ENCODE assay signal across 12 cellular contexts in the genomic region with DNA sequence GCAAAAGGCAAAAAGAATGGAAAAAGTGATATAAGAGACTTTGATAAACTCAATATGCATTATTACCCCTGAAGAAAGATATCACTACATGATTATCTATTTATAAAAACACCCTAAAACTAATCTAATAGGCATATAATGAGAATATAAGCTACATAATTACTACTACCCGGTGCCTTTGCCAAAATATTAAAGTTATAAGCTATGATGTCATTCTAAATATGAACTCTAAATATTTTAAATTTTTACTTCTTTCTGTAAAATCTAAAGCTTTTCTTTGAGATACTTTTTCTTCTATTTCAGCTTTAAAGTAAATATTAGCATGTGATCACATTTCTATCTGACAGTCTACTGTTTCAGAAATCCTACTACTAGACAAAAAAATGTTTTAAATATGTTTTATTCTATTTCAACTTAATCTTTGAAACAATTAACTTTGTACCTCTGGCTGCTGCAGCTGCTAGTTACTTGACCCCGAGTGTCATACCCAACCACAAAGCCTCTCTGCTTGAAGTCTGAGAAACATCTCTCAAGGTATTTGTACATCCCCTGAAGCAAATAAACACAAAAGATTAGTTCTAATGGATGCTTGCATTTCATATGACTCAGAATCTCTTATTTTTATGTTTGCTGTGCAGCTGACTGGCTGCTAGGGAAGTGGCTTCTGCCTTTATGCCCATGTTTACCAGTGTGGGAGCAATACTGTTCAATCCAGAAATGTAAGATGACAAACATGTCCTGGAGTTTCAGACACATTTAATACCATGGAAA. TPM values are rescaled to one million over a fixed set of nuclear protein-coding genes. Genes with fewer than 3 reads are reported as not detected.
DNase-seq lines count a peak whose midpoint lies in the region; ATAC-seq, FAIRE-seq and TF ChIP-seq lines count a peak whose summit lies in the region.
"Had no signal": no experiment of that assay in that cellular context is flagged by ENCODE, and none has a peak within 500 bp of the region (broad histone marks: within the 10 kb centered on the region; RNA-seq: fewer than 3 reads in every experiment).

No MANE protein-coding gene starts in this region.

- FAIRE-seq in keratinocyte (lab: Jason Lieb, UNC): peak; percentile 78

- no peaks in the 10 kb centered on the region for H3K79me2 ChIP-seq in keratinocyte (ENCODE audit: control insufficient read depth, insufficient read depth, low read length)

- no peak for TF ChIP-seq CTCF in keratinocyte (optimal IDR thresholded peaks at IDR 0.05 in 1 of 3, IDR thresholded peaks at IDR 0.05 in 1 of 3, conservative IDR thresholded peaks at IDR 0.05 in 1 of 3; ENCODE audit: extremely low read depth in 1 of 3, insufficient read depth in 2 of 3, low read length in 3 of 3)

- no peak overlapping the region for H3K9ac ChIP-seq in keratinocyte (ENCODE audit: control insufficient read depth, extremely low read depth, insufficient read depth, low read length)

- no peak overlapping the region for H3K27ac ChIP-seq in keratinocyte (ENCODE audit: control insufficient read depth, insufficient read depth, low read length)
- H3K27ac ChIP-seq: ovary, tibial artery had no signal

- peak; percentile 59 for DNase-seq in COLO829 (ENCODE audit: low spot score)
- DNase-seq in LHCN-M2 (ENCODE audit: low read depth): peak; percentile 99
- DNase-seq in T1000 (lab: John Stamatoyannopoulos, UW): peak; percentile 32
- peak; percentile 13 for DNase-seq in keratinocyte (ENCODE audit: low read depth, low spot score)
- DNase-seq in activated CD4-positive, alpha-beta T cell treated with anti-CD3 and anti-CD28 coated beads, Interleukin-2, amount 50 U/mL, for 1 hour: no peak
- DNase-seq in activated T-cell treated with anti-CD3 and anti-CD28 coated beads, Interleukin-2, amount 50 U/mL, for 1 hour: no peak
- DNase-seq: activated CD4-positive, alpha-beta memory T cell treated with anti-CD3 and anti-CD28 coated beads, Interleukin-2, amount 10 ng/mL, durations not matched to agents 7 days and 5 days; activated naive CD8-positive, alpha-beta T cell treated with anti-CD3 and anti-CD28 coated beads, Interleukin-2, amount 10 ng/mL, durations not matched to agents 7 days and 5 days; ovary; tibial artery had no signal

- dilution Hi-C loops in keratinocyte (cut with MboI; ENCODE audit: extremely low pct_ligation_motif_present, low sequenced_read_pairs): no loop called here

- H3K27me3 ChIP-seq in keratinocyte (ENCODE audit: control insufficient read depth, extremely low read depth, insufficient read depth, low read length): no peaks in the 10 kb centered on the region
- H3K27me3 ChIP-seq: ovary, tibial artery had no signal

- H3K4me1 ChIP-seq in keratinocyte (ENCODE audit: control insufficient read depth, extremely low read depth, insufficient read depth, low read length): peaks cover 7% of the 10 kb centered on the region

- H3K4me2 ChIP-seq in keratinocyte (ENCODE audit: control insufficient read depth, extremely low read depth, insufficient read depth, low read depth, low read length): no peak overlapping the region

- peaks cover 0 to 2% of the 10 kb centered on the region in 2 experiments for H3K36me3 ChIP-seq in keratinocyte (ENCODE audit: control insufficient read depth in 2 of 2, extremely low read depth in 1 of 2, insufficient read depth in 2 of 2, low read length in 2 of 2)
- H3K36me3 ChIP-seq: ovary had no signal

- no peaks in the 10 kb centered on the region for H3K9me3 ChIP-seq in keratinocyte (ENCODE audit: control insufficient read depth, low read depth, low read length)
- H3K9me3 ChIP-seq: ovary, tibial artery had no signal

- H2AFZ ChIP-seq in keratinocyte (ENCODE audit: control insufficient read depth, low read length): peak overlapping the region; percentile 10

- H3K4me3 ChIP-seq in keratinocyte (ENCODE audit: control insufficient read depth in 2 of 3, extremely low read depth in 1 of 3, insufficient read depth in 2 of 3, low read depth in 1 of 3, low read length in 3 of 3): no peak overlapping the region
- H3K4me3 ChIP-seq: ovary, tibial artery had no signal

- ATAC-seq in HG03196 (IDR thresholded peaks at IDR 0.05; ENCODE audit: unreplicated experiment) (no peak), HG03457 (IDR thresholded peaks at IDR 0.05; ENCODE audit: unreplicated experiment) (no peak)

- no peaks in the 10 kb centered on the region for H3K9me1 ChIP-seq in keratinocyte (ENCODE audit: control insufficient read depth, extremely low read depth, insufficient read depth, low read length)

- no peaks in the 10 kb centered on the region for H4K20me1 ChIP-seq in keratinocyte (ENCODE audit: control insufficient read depth, extremely low read depth, insufficient read depth, low read length)

RNA-seq across cellular contexts. Expression of gene PGM2L1, which starts 26.8 kb away (rescaled TPM):
- total RNA-seq in LHCN-M2 (2014; rRNA removed): 22.6 and 27.0 TPM in 2 replicates
- polyA plus RNA-seq in LHCN-M2 (2012): 6.6 TPM
- polyA plus RNA-seq in keratinocyte: 2.3 to 3.1 TPM (median 2.7 TPM) in 3 replicates
- polyA plus RNA-seq in keratinocyte (2011; ENCODE audit: low read depth): 0.81 TPM
- 2.0 and 3.6 TPM in 2 replicates for polyA plus RNA-seq in keratinocyte (2011; cell fraction: cytosol; rRNA removed)
- polyA plus RNA-seq in keratinocyte (2011; cell fraction: nucleus; rRNA removed): 5.0 and 6.0 TPM in 2 replicates
- polyA plus RNA-seq in keratinocyte (2012; ENCODE audit: low replicate concordance): 0.63 and 3.4 TPM in 2 replicates
- 1.1 to 4.4 TPM (median 2.1 TPM) in 3 replicates for polyA minus RNA-seq in keratinocyte
- 7.7 TPM for polyA minus RNA-seq in keratinocyte (2011; cell fraction: cytosol; rRNA and poly(A)+ RNA removed)
- 8.2 and 12.6 TPM in 2 replicates for polyA minus RNA-seq in keratinocyte (2011; cell fraction: nucleus; rRNA and poly(A)+ RNA removed)

Comparison
In these comparisons a context has a peak if more than half of its experiments do, and no peak if none do; other contexts are left out.
1. DNase-seq: peak in COLO829 (single experiment), LHCN-M2 (single experiment), T1000 (single experiment) and keratinocyte (single experiment); none in activated CD4-positive, alpha-beta T cell treated with anti-CD3 and anti-CD28 coated beads, Interleukin-2, amount 50 U/mL, for 1 hour (single experiment) and activated T-cell treated with anti-CD3 and anti-CD28 coated beads, Interleukin-2, amount 50 U/mL, for 1 hour (single experiment).